ENCODE assay signal across 1 cellular context in genomic region chr7:82122290-82122689, GRCh38.
TF ChIP-seq lines count a peak whose summit lies in the region.

No MANE protein-coding gene starts in this region.

TF ChIP-seq in GM23338, 12 proteins besides CTCF, POLR2A, EP300 and RAD21 (continued from another document):
- TF ChIP-seq, protein P1, sequence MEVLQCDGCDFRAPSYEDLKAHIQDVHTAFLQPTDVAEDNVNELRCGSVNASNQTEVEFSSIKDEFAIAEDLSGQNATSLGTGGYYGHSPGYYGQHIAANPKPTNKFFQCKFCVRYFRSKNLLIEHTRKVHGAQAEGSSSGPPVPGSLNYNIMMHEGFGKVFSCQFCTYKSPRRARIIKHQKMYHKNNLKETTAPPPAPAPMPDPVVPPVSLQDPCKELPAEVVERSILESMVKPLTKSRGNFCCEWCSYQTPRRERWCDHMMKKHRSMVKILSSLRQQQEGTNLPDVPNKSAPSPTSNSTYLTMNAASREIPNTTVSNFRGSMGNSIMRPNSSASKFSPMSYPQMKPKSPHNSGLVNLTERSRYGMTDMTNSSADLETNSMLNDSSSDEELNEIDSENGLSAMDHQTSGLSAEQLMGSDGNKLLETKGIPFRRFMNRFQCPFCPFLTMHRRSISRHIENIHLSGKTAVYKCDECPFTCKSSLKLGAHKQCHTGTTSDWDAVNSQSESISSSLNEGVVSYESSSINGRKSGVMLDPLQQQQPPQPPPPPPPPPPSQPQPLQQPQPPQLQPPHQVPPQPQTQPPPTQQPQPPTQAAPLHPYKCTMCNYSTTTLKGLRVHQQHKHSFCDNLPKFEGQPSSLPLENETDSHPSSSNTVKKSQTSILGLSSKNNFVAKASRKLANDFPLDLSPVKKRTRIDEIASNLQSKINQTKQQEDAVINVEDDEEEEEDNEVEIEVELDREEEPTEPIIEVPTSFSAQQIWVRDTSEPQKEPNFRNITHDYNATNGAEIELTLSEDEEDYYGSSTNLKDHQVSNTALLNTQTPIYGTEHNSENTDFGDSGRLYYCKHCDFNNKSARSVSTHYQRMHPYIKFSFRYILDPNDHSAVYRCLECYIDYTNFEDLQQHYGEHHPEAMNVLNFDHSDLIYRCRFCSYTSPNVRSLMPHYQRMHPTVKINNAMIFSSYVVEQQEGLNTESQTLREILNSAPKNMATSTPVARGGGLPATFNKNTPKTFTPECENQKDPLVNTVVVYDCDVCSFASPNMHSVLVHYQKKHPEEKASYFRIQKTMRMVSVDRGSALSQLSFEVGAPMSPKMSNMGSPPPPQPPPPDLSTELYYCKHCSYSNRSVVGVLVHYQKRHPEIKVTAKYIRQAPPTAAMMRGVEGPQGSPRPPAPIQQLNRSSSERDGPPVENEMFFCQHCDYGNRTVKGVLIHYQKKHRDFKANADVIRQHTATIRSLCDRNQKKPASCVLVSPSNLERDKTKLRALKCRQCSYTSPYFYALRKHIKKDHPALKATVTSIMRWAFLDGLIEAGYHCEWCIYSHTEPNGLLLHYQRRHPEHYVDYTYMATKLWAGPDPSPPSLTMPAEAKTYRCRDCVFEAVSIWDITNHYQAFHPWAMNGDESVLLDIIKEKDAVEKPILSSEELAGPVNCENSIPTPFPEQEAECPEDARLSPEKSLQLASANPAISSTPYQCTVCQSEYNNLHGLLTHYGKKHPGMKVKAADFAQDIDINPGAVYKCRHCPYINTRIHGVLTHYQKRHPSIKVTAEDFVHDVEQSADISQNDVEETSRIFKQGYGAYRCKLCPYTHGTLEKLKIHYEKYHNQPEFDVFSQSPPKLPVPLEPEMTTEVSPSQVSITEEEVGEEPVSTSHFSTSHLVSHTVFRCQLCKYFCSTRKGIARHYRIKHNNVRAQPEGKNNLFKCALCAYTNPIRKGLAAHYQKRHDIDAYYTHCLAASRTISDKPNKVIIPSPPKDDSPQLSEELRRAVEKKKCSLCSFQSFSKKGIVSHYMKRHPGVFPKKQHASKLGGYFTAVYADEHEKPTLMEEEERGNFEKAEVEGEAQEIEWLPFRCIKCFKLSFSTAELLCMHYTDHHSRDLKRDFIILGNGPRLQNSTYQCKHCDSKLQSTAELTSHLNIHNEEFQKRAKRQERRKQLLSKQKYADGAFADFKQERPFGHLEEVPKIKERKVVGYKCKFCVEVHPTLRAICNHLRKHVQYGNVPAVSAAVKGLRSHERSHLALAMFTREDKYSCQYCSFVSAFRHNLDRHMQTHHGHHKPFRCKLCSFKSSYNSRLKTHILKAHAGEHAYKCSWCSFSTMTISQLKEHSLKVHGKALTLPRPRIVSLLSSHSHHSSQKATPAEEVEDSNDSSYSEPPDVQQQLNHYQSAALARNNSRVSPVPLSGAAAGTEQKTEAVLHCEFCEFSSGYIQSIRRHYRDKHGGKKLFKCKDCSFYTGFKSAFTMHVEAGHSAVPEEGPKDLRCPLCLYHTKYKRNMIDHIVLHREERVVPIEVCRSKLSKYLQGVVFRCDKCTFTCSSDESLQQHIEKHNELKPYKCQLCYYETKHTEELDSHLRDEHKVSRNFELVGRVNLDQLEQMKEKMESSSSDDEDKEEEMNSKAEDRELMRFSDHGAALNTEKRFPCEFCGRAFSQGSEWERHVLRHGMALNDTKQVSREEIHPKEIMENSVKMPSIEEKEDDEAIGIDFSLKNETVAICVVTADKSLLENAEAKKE (CRISPR knock-in tag; IDR thresholded peaks at IDR 0.05) = no peak
- TF ChIP-seq EZH2phosphoT487 (IDR thresholded peaks at IDR 0.05; ENCODE audit: unreplicated experiment) (no peak), ZNF331 (CRISPR knock-in tag; IDR thresholded peaks at IDR 0.05; ENCODE audit: low read depth) (no peak), NANOG (IDR thresholded peaks at IDR 0.05; ENCODE audit: borderline replicate concordance) (no peak), STAT1 (IDR thresholded peaks at IDR 0.05; ENCODE audit: unreplicated experiment) (no peak), JUNB (IDR thresholded peaks at IDR 0.05; ENCODE audit: unreplicated experiment) (no peak), CREB1 (CRISPR knock-in tag; IDR thresholded peaks at IDR 0.05; ENCODE audit: low read depth) (no peak), EZH2 (IDR thresholded peaks at IDR 0.05; ENCODE audit: low read depth, unreplicated experiment) (no peak)
